Comparison of ENCODE assay signal across 1 cellular context in genomic region chr22:29443861-29444431, GRCh38.
TF ChIP-seq lines count a peak whose summit lies in the region.

No MANE protein-coding gene starts in this region.

TF ChIP-seq in H1, 55 proteins besides CTCF, POLR2A, EP300 and RAD21:
- no peak for TF ChIP-seq SAP30 (IDR thresholded peaks at IDR 0.05; ENCODE audit: insufficient read depth, insufficient replicate concordance, low read length)
- no peak for TF ChIP-seq PHF8 (conservative IDR thresholded peaks at IDR 0.05; ENCODE audit: low read depth, low read length)
- TF ChIP-seq CHD1 (IDR thresholded peaks at IDR 0.05; ENCODE audit: low read depth, low read length): no peak
- no peak for TF ChIP-seq GABPA (IDR thresholded peaks at IDR 0.05; ENCODE audit: borderline replicate concordance, insufficient read depth, low read length)
- TF ChIP-seq FOSL1 (IDR thresholded peaks at IDR 0.05; ENCODE audit: insufficient read depth, low read depth, low read length): no peak
- TF ChIP-seq JUN (IDR thresholded peaks at IDR 0.05; ENCODE audit: low read depth, low read length): no peak
- no peak for TF ChIP-seq SIX5 (IDR thresholded peaks at IDR 0.05; ENCODE audit: low read depth, low read length)
- no peak for TF ChIP-seq ZNF274 (IDR thresholded peaks at IDR 0.05; ENCODE audit: borderline replicate concordance, extremely low read depth, low read length)
- no peak for TF ChIP-seq CBX8 (IDR thresholded peaks at IDR 0.05; ENCODE audit: borderline replicate concordance, low read depth, low read length)
- TF ChIP-seq SIRT6 (IDR thresholded peaks at IDR 0.05; ENCODE audit: low read length): no peak
- no peak for TF ChIP-seq USF2 (IDR thresholded peaks at IDR 0.05; ENCODE audit: low read length)
- no peak for TF ChIP-seq MAX (IDR thresholded peaks at IDR 0.05)
- no peak for TF ChIP-seq CHD2 (IDR thresholded peaks at IDR 0.05; ENCODE audit: low read length)
- no peak for TF ChIP-seq JUND (IDR thresholded peaks at IDR 0.05; ENCODE audit: low read length)
- no peak for TF ChIP-seq MAFK (IDR thresholded peaks at IDR 0.05; ENCODE audit: low read depth, low read length)
- no peak for TF ChIP-seq SP1 (IDR thresholded peaks at IDR 0.05; ENCODE audit: low read depth, low read length)
- TF ChIP-seq HDAC2 (IDR thresholded peaks at IDR 0.05; ENCODE audit: borderline replicate concordance in 1 of 2, low read depth in 2 of 2, low read length in 2 of 2): no peak
- TF ChIP-seq SP4 (IDR thresholded peaks at IDR 0.05; ENCODE audit: low read length): no peak
- TF ChIP-seq NRF1 (IDR thresholded peaks at IDR 0.05; ENCODE audit: low read depth, low read length): no peak
